1 cellular context compared by ENCODE assay signal in genomic region chr6:67887747-67888545, GRCh38.
A peak's percentile ranks its signal among the peaks of the same experiment; 100 is the strongest.
TF ChIP-seq lines count a peak whose summit lies in the region.

No MANE protein-coding gene starts in this region.

TF ChIP-seq in K562, 482 proteins besides CTCF, POLR2A, EP300 and RAD21 (continued from another document and continues in another):
- TF ChIP-seq SUPT5H (IDR thresholded peaks at IDR 0.05) (peak; percentile 96), ZFX (CRISPR knock-in tag; IDR thresholded peaks at IDR 0.05) (peak; percentile 75), BRD4 (IDR thresholded peaks at IDR 0.05) (peak; percentile 85; the same call in 1 of the 2 replicates), CREB5 (CRISPR knock-in tag; IDR thresholded peaks at IDR 0.05) (peak; percentile 79; the same call in 1 of the 2 replicates), VEZF1 (CRISPR knock-in tag; IDR thresholded peaks at IDR 0.05) (peak; percentile 67), HEY1 (CRISPR knock-in tag; IDR thresholded peaks at IDR 0.05; ENCODE audit: borderline replicate concordance) (no peak; the same call in 1 of the 2 replicates), HDAC3 (IDR thresholded peaks at IDR 0.05; ENCODE audit: borderline replicate concordance, partially characterized antibody) (peak; percentile 22), FOXM1 (IDR thresholded peaks at IDR 0.05; ENCODE audit: low read depth) (no peak), FOXM1 (CRISPR knock-in tag; IDR thresholded peaks at IDR 0.05; ENCODE audit: low read depth) (peak; percentile 19; the same call in 1 of the 2 replicates), FOXK2 (conservative IDR thresholded peaks at IDR 0.05 in 1 of 2, IDR thresholded peaks at IDR 0.05 in 1 of 2; ENCODE audit: low read depth in 2 of 2) (peak; percentile 30 to 54; a peak in 1 of 4 replicates), PHB (CRISPR knock-in tag; IDR thresholded peaks at IDR 0.05) (peak; percentile 85; the same call in 1 of the 2 replicates), ZNF274 (IDR thresholded peaks at IDR 0.05; ENCODE audit: borderline replicate concordance, low read depth, low read length) (no peak), RAD51 (IDR thresholded peaks at IDR 0.05; ENCODE audit: borderline replicate concordance, low read depth) (no peak), DNMT1 (IDR thresholded peaks at IDR 0.05) (0 out of 2 replicates have a peak, but pooled peaks have one; percentile 74), CGGBP1 (CRISPR knock-in tag; IDR thresholded peaks at IDR 0.05) (no peak), FOXA3 (CRISPR knock-in tag; conservative IDR thresholded peaks at IDR 0.05 in 1 of 2, IDR thresholded peaks at IDR 0.05 in 1 of 2) (no peak), RBFOX2 (IDR thresholded peaks at IDR 0.05; ENCODE audit: low read depth, low read length) (no peak; the same call in 1 of the 2 replicates), CHD1 (IDR thresholded peaks at IDR 0.05; ENCODE audit: low read length) (peak; percentile 26), ATF4 (CRISPR knock-in tag; IDR thresholded peaks at IDR 0.05) (no peak; the same call in 1 of the 2 replicates), SNIP1 (IDR thresholded peaks at IDR 0.05; ENCODE audit: low read depth) (peak; percentile 14; the same call in 1 of the 2 replicates), DLX4 (CRISPR knock-in tag; IDR thresholded peaks at IDR 0.05) (peak; percentile 14; the same call in 1 of the 2 replicates), ILF3 (IDR thresholded peaks at IDR 0.05; ENCODE audit: borderline replicate concordance) (no peak; the same call in 1 of the 2 replicates), ZNF75A (CRISPR knock-in tag; IDR thresholded peaks at IDR 0.05) (no peak), MLLT1 (IDR thresholded peaks at IDR 0.05) (peak; percentile 99 to 100), PHF21A (IDR thresholded peaks at IDR 0.05; ENCODE audit: borderline replicate concordance, low read depth) (no peak), ZNF512 (tag; IDR thresholded peaks at IDR 0.05) (no peak), FOXP4 (CRISPR knock-in tag; IDR thresholded peaks at IDR 0.05; ENCODE audit: borderline replicate concordance) (no peak), GTF2A2 (tag; IDR thresholded peaks at IDR 0.05) (no peak), TAF7 (tag; IDR thresholded peaks at IDR 0.05) (peak; percentile 37), PTBP1 (IDR thresholded peaks at IDR 0.05; ENCODE audit: low read depth, low read length) (peak; percentile 48; the same call in 1 of the 2 replicates), HSF4 (CRISPR knock-in tag; IDR thresholded peaks at IDR 0.05; ENCODE audit: borderline replicate concordance) (no peak), RNF219 (CRISPR knock-in tag; IDR thresholded peaks at IDR 0.05) (peak; percentile 4; the same call in 1 of the 2 replicates), LCOR (CRISPR knock-in tag; IDR thresholded peaks at IDR 0.05) (peak; percentile 21; the same call in 1 of the 2 replicates), SMARCE1 (IDR thresholded peaks at IDR 0.05) (peak; percentile 34; the same call in 1 of the 2 replicates), MYNN (IDR thresholded peaks at IDR 0.05) (no peak), MYNN (CRISPR knock-in tag; IDR thresholded peaks at IDR 0.05) (no peak), FOXK1 (CRISPR knock-in tag; IDR thresholded peaks at IDR 0.05; ENCODE audit: borderline replicate concordance) (no peak), ZFP91 (CRISPR knock-in tag; IDR thresholded peaks at IDR 0.05) (no peak), ZFPM2 (CRISPR knock-in tag; IDR thresholded peaks at IDR 0.05) (no peak), EGR1 (conservative IDR thresholded peaks at IDR 0.05) (no peak), CAMTA2 (CRISPR knock-in tag; conservative IDR thresholded peaks at IDR 0.05) (no peak; the same call in 1 of the 2 replicates), ZNF830 (CRISPR knock-in tag; IDR thresholded peaks at IDR 0.05) (peak; percentile 96), MXI1 (IDR thresholded peaks at IDR 0.05; ENCODE audit: low read depth, low read length) (no peak), TEAD1 (CRISPR knock-in tag; IDR thresholded peaks at IDR 0.05) (peak in 1 of 2 experiments; percentile 39; a peak in 1 of 4 replicates), HINFP (tag; conservative IDR thresholded peaks at IDR 0.05; ENCODE audit: low read depth) (peak; percentile 23; the same call in 1 of the 2 replicates)
